In genomic region chr15:91908401-91908800, GRCh38 we compare ENCODE assay signal across 16 cellular contexts. TPM values are rescaled to one million over a fixed set of nuclear protein-coding genes. Genes with fewer than 3 reads are reported as not detected.
DNase-seq lines count a peak whose midpoint lies in the region; ATAC-seq and TF ChIP-seq lines count a peak whose summit lies in the region.
"Had no signal": no experiment of that assay in that cellular context is flagged by ENCODE, and none has a peak within 500 bp of the region (broad histone marks: within the 10 kb centered on the region; RNA-seq: fewer than 3 reads in every experiment).

No MANE protein-coding gene starts in this region.

- H3K27me3 ChIP-seq in SK-N-SH (ENCODE audit: insufficient read depth), result no peaks in the 10 kb centered on the region
- H3K27me3 ChIP-seq: MG63, neutrophil, SJSA1 had no signal

- no peak for TF ChIP-seq EP300 in SK-N-SH (IDR thresholded peaks at IDR 0.05; ENCODE audit: borderline replicate concordance in 1 of 2, low read depth in 1 of 2, low read length in 1 of 2)

- no peak for TF ChIP-seq RAD21 in SK-N-SH (IDR thresholded peaks at IDR 0.05; ENCODE audit: low read length)

- H3K9ac ChIP-seq in SK-N-SH, result no peak overlapping the region

- H3K9me3 ChIP-seq in SK-N-SH, result no peaks in the 10 kb centered on the region
- H3K9me3 ChIP-seq: MG63, neutrophil, SJSA1 had no signal

- H3K4me1 ChIP-seq in SK-N-SH (ENCODE audit: control insufficient read depth in 1 of 2, insufficient read depth in 2 of 2, low read depth in 1 of 2, low read length in 1 of 2), result peaks cover 3 to 7% of the 10 kb centered on the region in 2 experiments; a peak in 2 of 4 replicates
- H3K4me1 ChIP-seq: SJSA1 had no signal

- DNase-seq in stimulated activated CD4-positive, alpha-beta T cell treated with anti-CD3 and anti-CD28 coated beads, Interleukin-1b, Interleukin-23, amount 100 ng/mL, for 48 hours, result peak; percentile 11
- DNase-seq in stimulated activated CD4-positive, alpha-beta T cell treated with anti-CD3 and anti-CD28 coated beads, Interleukin-2, amount 100 ng/mL, for 24 hours, result no peak
- DNase-seq in SK-N-SH (no peak), fibroblast of mammary gland (ENCODE audit: low read depth) (peak; percentile 73), stromal cell of bone marrow (ENCODE audit: low read depth) (peak; percentile 38), SIG-M5 (lab: John Stamatoyannopoulos, UW) (no peak), NCI-H748 (lab: John Stamatoyannopoulos, UW; ENCODE audit: unreplicated experiment) (no peak)
- DNase-seq: C1 segment of cervical spinal cord; left colon; MG63; NCI-H524 treated with DMSO at 0.1 percent for 48 hours; stimulated activated CD8-positive, alpha-beta memory T cell treated with anti-CD3 and anti-CD28 coated beads, Interleukin-4, amount 100 ng/mL, for 48 hours had no signal

- 89% methylated on average over 4 of the region's 4 CpGs for WGBS in SK-N-SH (ENCODE audit: low lambda C conversion rate)

- peak overlapping the region; percentile 28; the same call in 1 of the 2 replicates for H3K4me2 ChIP-seq in SK-N-SH

- no peak for ATAC-seq in HG03521 (IDR thresholded peaks at IDR 0.05; ENCODE audit: unreplicated experiment)
- ATAC-seq: left colon, WTC11 had no signal

- no peaks in the 10 kb centered on the region; the same call in 1 of the 2 replicates for H3K79me2 ChIP-seq in SK-N-SH (ENCODE audit: insufficient read depth)

- no peaks in the 10 kb centered on the region for H3K36me3 ChIP-seq in SK-N-SH (replicated peaks in 1 of 2; ENCODE audit: control insufficient read depth in 1 of 2, insufficient read depth in 2 of 2, low read length in 1 of 2)
- H3K36me3 ChIP-seq: MG63, SJSA1 had no signal

- H2AFZ ChIP-seq in SK-N-SH (ENCODE audit: low read depth), result no peak overlapping the region

- POLR2A ChIA-PET in SK-N-SH (lab: Yijun Ruan, JAX), result no interaction called here

- H4K20me1 ChIP-seq in SK-N-SH (ENCODE audit: insufficient read depth), result no peaks in the 10 kb centered on the region

- CTCF ChIA-PET in SK-N-SH (lab: Yijun Ruan, JAX), result no interaction called here

- TF ChIP-seq CTCF in SK-N-SH (IDR thresholded peaks at IDR 0.05), result no peak
- no peak for TF ChIP-seq CTCF in fibroblast of mammary gland (conservative IDR thresholded peaks at IDR 0.05; ENCODE audit: control insufficient read depth, insufficient read depth, low read depth, low read length)

- H3K27ac ChIP-seq in SK-N-SH (ENCODE audit: low read depth in 2 of 2, low read length in 1 of 2), result peak overlapping the region in 1 of 2 experiments; percentile 51; a peak in 2 of 4 replicates
- H3K27ac ChIP-seq: neutrophil, SJSA1 had no signal

- H3F3A ChIP-seq in SK-N-SH (replicated peaks; ENCODE audit: insufficient read depth), result peaks cover 6% of the 10 kb centered on the region

- H3K9me2 ChIP-seq in SK-N-SH, result no peaks in the 10 kb centered on the region

- H3K4me3 ChIP-seq in SK-N-SH (ENCODE audit: low read depth in 2 of 2, low read length in 1 of 2) (no peak overlapping the region), fibroblast of mammary gland (ENCODE audit: control insufficient read depth, low read depth, low read length) (no peak overlapping the region)
- H3K4me3 ChIP-seq: MG63, SJSA1 had no signal

TF ChIP-seq in SK-N-SH, 30 proteins besides CTCF, POLR2A, EP300 and RAD21:
- TF ChIP-seq MAX (IDR thresholded peaks at IDR 0.05; ENCODE audit: low read depth), result no peak
- TF ChIP-seq JUND (IDR thresholded peaks at IDR 0.05), result 0 out of 2 replicates have a peak, but pooled peaks have one; percentile 9
- TF ChIP-seq POLR2AphosphoS5 (IDR thresholded peaks at IDR 0.05; ENCODE audit: low read depth, low read length), result no peak
- no peak for TF ChIP-seq FOXJ3 (CRISPR knock-in tag; IDR thresholded peaks at IDR 0.05)
- TF ChIP-seq FOSL2 (IDR thresholded peaks at IDR 0.05; ENCODE audit: borderline replicate concordance, low read depth), result peak; percentile 40; the same call in 1 of the 2 replicates
- no peak for TF ChIP-seq SMC3 (IDR thresholded peaks at IDR 0.05; ENCODE audit: low read depth, low read length)

RNA-seq across cellular contexts. Expression of gene SLCO3A1, which starts 54.9 kb away (rescaled TPM):
- polyA plus RNA-seq in SK-N-SH (2012; rRNA removed), result 12.1 and 19.7 TPM in 2 replicates
- 7.2 and 12.6 TPM in 2 replicates for polyA plus RNA-seq in SK-N-SH (2012; cell fraction: cytosol; rRNA removed)
- 15.6 and 18.2 TPM in 2 replicates for polyA plus RNA-seq in SK-N-SH (2012; cell fraction: nucleus; rRNA removed)

Comparison
In these comparisons a context has a peak if more than half of its experiments do, and no peak if none do; other contexts are left out.
1. DNase-seq: peak in stimulated activated CD4-positive, alpha-beta T cell treated with anti-CD3 and anti-CD28 coated beads, Interleukin-1b, Interleukin-23, amount 100 ng/mL, for 48 hours (single experiment), fibroblast of mammary gland (single experiment) and stromal cell of bone marrow (single experiment); none in stimulated activated CD4-positive, alpha-beta T cell treated with anti-CD3 and anti-CD28 coated beads, Interleukin-2, amount 100 ng/mL, for 24 hours (0 of 2), SK-N-SH (single experiment), SIG-M5 (single experiment) and NCI-H748 (single experiment).